ENCODE assay signal across 8 cellular contexts in the genomic region with DNA sequence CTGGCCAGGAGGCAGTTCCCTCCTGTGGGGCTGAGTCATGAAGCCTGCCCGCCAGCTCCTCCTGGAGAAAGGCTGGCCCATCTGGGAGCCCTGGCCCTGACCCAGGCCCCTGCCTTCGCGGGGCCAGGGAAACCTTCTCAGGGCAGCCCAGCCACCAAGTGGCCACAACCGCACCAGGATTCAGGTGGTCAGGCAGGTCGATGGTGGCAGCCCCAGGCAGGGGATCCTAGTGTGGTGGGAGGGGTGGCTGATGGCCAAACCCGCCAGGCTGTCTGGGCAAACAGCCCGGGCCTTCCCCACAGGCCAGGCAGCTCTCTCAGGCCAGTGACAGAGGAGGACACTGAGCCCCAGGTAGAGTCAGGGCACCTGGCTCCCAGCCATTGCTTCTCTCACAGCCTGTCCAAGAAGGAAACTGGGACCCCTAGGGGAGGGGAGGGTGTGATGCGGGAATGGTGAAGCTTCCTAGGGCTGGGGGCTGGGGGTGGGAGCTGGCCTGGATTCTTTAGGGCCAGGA. TPM values are rescaled to one million over a fixed set of nuclear protein-coding genes. Genes with fewer than 3 reads are reported as not detected.
DNase-seq lines count a peak whose midpoint lies in the region; ATAC-seq, FAIRE-seq and TF ChIP-seq lines count a peak whose summit lies in the region.

No MANE protein-coding gene starts in this region.

- H3K9me3 ChIP-seq in GM12878 (replicated peaks; ENCODE audit: control insufficient read depth, insufficient read depth, low read length) (no peaks in the 10 kb centered on the region), WERI-Rb-1 (ENCODE audit: severe bottlenecking) (no peaks in the 10 kb centered on the region)

- H2AFZ ChIP-seq in GM12878 (ENCODE audit: control insufficient read depth, low read depth, low read length) = no peak overlapping the region

- CTCF ChIA-PET in GM12878 (lab: Yijun Ruan, JAX) = interaction anchor here (0.8 to 3.8 kb wide), 13 partner anchors 11 to 184 kb away, joined by 3 to 26 read pairs (median 5); partner anchors contain the start of gene TLR9

- no TSS peak for BruUV-seq in GM12878 (replicated peaks; lab: Mats Ljungman, UMichigan)

- TF ChIP-seq EP300 in GM12878 (IDR thresholded peaks at IDR 0.05; ENCODE audit: borderline replicate concordance in 1 of 2, control insufficient read depth in 1 of 2, low read depth in 2 of 2, low read length in 2 of 2) = no peak

- TF ChIP-seq RAD21 in GM12878 (IDR thresholded peaks at IDR 0.05; ENCODE audit: insufficient read depth, low read depth, low read length) = no peak

- H3K9ac ChIP-seq in GM12878 (ENCODE audit: control insufficient read depth, insufficient read depth, low read length) (peak overlapping the region; percentile 87), rectal smooth muscle tissue (ENCODE audit: low read length) (peak overlapping the region; percentile 24)

- H3K79me2 ChIP-seq in GM12878 (ENCODE audit: control insufficient read depth, insufficient read depth, low read length) = peaks cover 39% of the 10 kb centered on the region

- SMC1A ChIA-PET in GM12878 (lab: Charles Lee; ENCODE audit: uncharacterized antibody, unreplicated experiment) = interaction anchor here (1.0 to 4.2 kb wide), 7 partner anchors 12 to 102 kb away, joined by 3 to 25 read pairs (median 7); partner anchors contain the start of gene TLR9

- no peaks in the 10 kb centered on the region for H4K20me1 ChIP-seq in GM12878 (ENCODE audit: control insufficient read depth, insufficient read depth)

- H3K27me3 ChIP-seq in GM12878 (replicated peaks in 1 of 2; ENCODE audit: control insufficient read depth in 2 of 2, insufficient read depth in 2 of 2, low read length in 1 of 2) = no peaks in the 10 kb centered on the region
- H3K27me3 ChIP-seq in rectal smooth muscle tissue (ENCODE audit: control insufficient read depth, insufficient read depth, low read length) = no peaks in the 10 kb centered on the region
- no peaks in the 10 kb centered on the region for H3K27me3 ChIP-seq in WERI-Rb-1 (ENCODE audit: insufficient read depth, low read depth, severe bottlenecking)

- intact Hi-C loops in GM12878 (cut with micrococcal nuclease; ENCODE audit: unreplicated experiment) = loop anchor here (1.0 kb wide), 1 partner anchor 102 kb away; no protein-coding TSS in a partner anchor

- in situ Hi-C loops in GM12878 (cut with MboI) = no loop called here

- peaks cover 33% of the 10 kb centered on the region for H3K4me1 ChIP-seq in GM12878 (ENCODE audit: control insufficient read depth, insufficient read depth, low read length)
- H3K4me1 ChIP-seq in rectal smooth muscle tissue (ENCODE audit: control insufficient read depth, insufficient read depth, low read length) = peaks cover 24% of the 10 kb centered on the region

- H3K4me2 ChIP-seq in GM12878 (ENCODE audit: control insufficient read depth, insufficient read depth) = peak overlapping the region; percentile 81

- ATAC-seq in GM12878 (no peak), HG03025 (IDR thresholded peaks at IDR 0.05; ENCODE audit: low FRiP score, unreplicated experiment) (no peak)

- FAIRE-seq in GM12878 (lab: Jason Lieb, UNC) = no peak

- H3K36me3 ChIP-seq in GM12878 (ENCODE audit: control insufficient read depth in 2 of 2, insufficient read depth in 2 of 2, low read length in 1 of 2) = peaks cover 2 to 5% of the 10 kb centered on the region in 2 experiments; a peak in 2 of 4 replicates
- peaks cover 7% of the 10 kb centered on the region for H3K36me3 ChIP-seq in rectal smooth muscle tissue (ENCODE audit: control insufficient read depth, insufficient read depth, low read length)
- no peaks in the 10 kb centered on the region for H3K36me3 ChIP-seq in WERI-Rb-1

- H3K4me3 ChIP-seq in GM12878 = peak overlapping the region; percentile 93
- H3K4me3 ChIP-seq in rectal smooth muscle tissue (ENCODE audit: low read length) = peak overlapping the region; percentile 94
- H3K4me3 ChIP-seq in WERI-Rb-1 (ENCODE audit: low read depth, low read length) = no peak overlapping the region

- 60% methylated on average over 8 of the region's 8 CpGs for WGBS in GM12878 (ENCODE audit: insufficient coverage, insufficient replicate concordance, low lambda C conversion rate, missing lambda C conversion rate)

- TF ChIP-seq CTCF in GM12878 (IDR thresholded peaks at IDR 0.05 in 2 of 3, conservative IDR thresholded peaks at IDR 0.05 in 1 of 3; ENCODE audit: control insufficient read depth in 2 of 3, extremely low read depth in 1 of 3, insufficient read depth in 1 of 3, low read depth in 3 of 3, low read length in 3 of 3) = 0 out of 6 replicates have a peak, but pooled peaks of 1 of the 3 experiments have one; percentile 4
- no peak for TF ChIP-seq CTCF in WERI-Rb-1 (IDR thresholded peaks at IDR 0.05; ENCODE audit: low read depth, low read length)

- peak; percentile 73 for DNase-seq in ELF-1 (ENCODE audit: low read depth, low spot score)
- peak; percentile 72 for DNase-seq in NCI-H2196 treated with DMSO at 0.1 percent for 48 hours (lab: John Stamatoyannopoulos, UW; ENCODE audit: unreplicated experiment)
- DNase-seq in GM12878 (ENCODE audit: low read depth, low spot score) = no peak
- DNase-seq in hypothalamus (lab: John Stamatoyannopoulos, UW) = peak in 39 of 51 donors; percentile 16 to 81 (median 62)
- no peak for DNase-seq in WERI-Rb-1
- no peak for DNase-seq in NCI-H2107 treated with DMSO at 0.1 percent for 48 hours (lab: John Stamatoyannopoulos, UW; ENCODE audit: unreplicated experiment)

- H3K27ac ChIP-seq in GM12878 (ENCODE audit: control insufficient read depth, insufficient read depth) (peak overlapping the region; percentile 88), rectal smooth muscle tissue (ENCODE audit: low read depth, low read length) (peak overlapping the region; percentile 84), WERI-Rb-1 (no peak overlapping the region)

- RAD21 ChIA-PET in GM12878 (lab: Charles Lee; ENCODE audit: unreplicated experiment) = interaction anchor here (1.2 to 1.8 kb wide), 6 partner anchors 8 to 51 kb away, joined by 3 to 12 read pairs (median 6); partner anchors contain the start of genes GLYCTK, PPM1M, TLR9 and WDR82

- no peak for TF ChIP-seq POLR2A in GM12878 (IDR thresholded peaks at IDR 0.05; ENCODE audit: low read depth, low read length)

- POLR2A ChIA-PET in GM12878 (lab: Charles Lee) = interaction anchor here (0.8 to 7.2 kb wide), 5 partner anchors 11 to 101 kb away, joined by 3 to 43 read pairs (median 7); partner anchors contain the start of genes TLR9 and WDR82

RNA-seq across cellular contexts. Expression of gene TWF2, which starts 1.2 kb away (rescaled TPM):
- total RNA-seq in GM12878 (2013; cell fraction: nucleolus; rRNA removed) = 11.4 and 12.4 TPM in 2 replicates
- total RNA-seq in GM12878 (2014; rRNA removed) (67.7 and 81.3 TPM in 2 replicates), GM12878 (2014; rRNA removed; fragmentation: Illumina TruSeq; extraction: Trizol) (34.7 and 37.5 TPM in 2 replicates), GM12878 (2021) (88.1 and 88.2 TPM in 2 replicates)
- 26.2 TPM for polyA plus RNA-seq in GM12878 (2011; ENCODE audit: low read depth)
- polyA plus RNA-seq in GM12878 (2011; rRNA removed) (30.3 and 56.6 TPM in 2 replicates), GM12878 (2014; fragmentation: Illumina TruSeq; extraction: Trizol) (9.8 and 38.5 TPM in 2 replicates), GM12878 (2014; fragmentation: Nextera tagmentation; extraction: Ambion mirVana) (1 to 10 TPM in 1 of 2 experiments, under 1 TPM in 1; 0.16 to 3.4 TPM), GM12878 (2014; rRNA removed) (106 and 113 TPM in 2 replicates), GM12878 (2016; fragmentation: Nextera tagmentation; extraction: Ambion mirVana) (10 to 100 TPM; 80.4 to 90.5 TPM)
- polyA plus RNA-seq in GM12878 (2011; cell fraction: cytosol; rRNA removed) = 115 and 164 TPM in 2 replicates
- polyA plus RNA-seq in GM12878 (2011; cell fraction: nucleus; rRNA removed) = 78.7 and 103 TPM in 2 replicates
- 46.6 and 50.7 TPM in 2 replicates for polyA plus RNA-seq in GM12878 (2012)
- polyA minus RNA-seq in GM12878 (2011; rRNA and poly(A)+ RNA removed) = 40.5 and 76.6 TPM in 2 replicates
- 25.4 and 34.2 TPM in 2 replicates for polyA minus RNA-seq in GM12878 (2011; cell fraction: cytosol; rRNA and poly(A)+ RNA removed)
- polyA minus RNA-seq in GM12878 (2011; cell fraction: nucleus; rRNA and poly(A)+ RNA removed) = 11.8 and 16.6 TPM in 2 replicates

RNA-seq across cellular contexts. Expression of gene PPM1M, which starts 7.8 kb away (rescaled TPM):
- 10.4 and 10.8 TPM in 2 replicates for total RNA-seq in GM12878 (2013; cell fraction: nucleolus; rRNA removed)
- total RNA-seq in GM12878 (2014; rRNA removed) (15.7 and 16.3 TPM in 2 replicates), GM12878 (2014; rRNA removed; fragmentation: Illumina TruSeq; extraction: Trizol) (14.1 TPM in 2 replicates), GM12878 (2021) (24.8 and 25.9 TPM in 2 replicates)
- 11.0 TPM for polyA plus RNA-seq in GM12878 (2011; ENCODE audit: low read depth)
- polyA plus RNA-seq in GM12878 (2011; rRNA removed) (19.2 and 21.1 TPM in 2 replicates), GM12878 (2014; fragmentation: Illumina TruSeq; extraction: Trizol) (19.8 and 24.3 TPM in 2 replicates), GM12878 (2014; fragmentation: Nextera tagmentation; extraction: Ambion mirVana) (10 to 100 TPM in 1 of 2 experiments, 1 to 10 TPM in 1; 7.5 to 15.3 TPM), GM12878 (2014; rRNA removed) (23.1 and 24.3 TPM in 2 replicates), GM12878 (2016; fragmentation: Nextera tagmentation; extraction: Ambion mirVana) (1 to 10 TPM; 7.3 to 9.5 TPM)
- polyA plus RNA-seq in GM12878 (2011; cell fraction: cytosol; rRNA removed) = 26.1 and 26.4 TPM in 2 replicates
- 55.4 and 72.9 TPM in 2 replicates for polyA plus RNA-seq in GM12878 (2011; cell fraction: nucleus; rRNA removed)
- polyA plus RNA-seq in GM12878 (2012) = 16.3 and 19.2 TPM in 2 replicates
- 28.2 and 35.1 TPM in 2 replicates for polyA minus RNA-seq in GM12878 (2011; rRNA and poly(A)+ RNA removed)
- polyA minus RNA-seq in GM12878 (2011; cell fraction: cytosol; rRNA and poly(A)+ RNA removed) = 3.9 and 5.3 TPM in 2 replicates
- polyA minus RNA-seq in GM12878 (2011; cell fraction: nucleus; rRNA and poly(A)+ RNA removed) = 11.4 and 12.5 TPM in 2 replicates

RNA-seq across cellular contexts. Expression of gene TLR9, which starts 12.3 kb away (rescaled TPM):
- total RNA-seq in GM12878 (2013; cell fraction: nucleolus; rRNA removed) = 0.51 and 1.6 TPM in 2 replicates
- 0.22 and 0.51 TPM in 2 replicates for total RNA-seq in GM12878 (2014; rRNA removed)
- total RNA-seq in GM12878 (2014; rRNA removed; fragmentation: Illumina TruSeq; extraction: Trizol) = 0.14 and 0.22 TPM in 2 replicates
- total RNA-seq in GM12878 (2021) = 4.8 and 6.9 TPM in 2 replicates
- polyA plus RNA-seq in GM12878 (2011; ENCODE audit: low read depth) = 2.1 TPM
- polyA plus RNA-seq in GM12878 (2011; rRNA removed) = 0.03 and 0.11 TPM in 2 replicates
- 0.15 and 0.24 TPM in 2 replicates for polyA plus RNA-seq in GM12878 (2011; cell fraction: cytosol; rRNA removed)
- polyA plus RNA-seq in GM12878 (2011; cell fraction: nucleus; rRNA removed) = 0.64 and 1.0 TPM in 2 replicates
- 4.5 TPM in 2 replicates for polyA plus RNA-seq in GM12878 (2012)
- 0.53 TPM in 1 of 2 replicates, not detected in the other for polyA plus RNA-seq in GM12878 (2014; fragmentation: Illumina TruSeq; extraction: Trizol)
- under 1 TPM in 1 of 2 experiments, not detected in 1; 0.10 TPM for polyA plus RNA-seq in GM12878 (2014; fragmentation: Nextera tagmentation; extraction: Ambion mirVana)
- 1.1 and 1.5 TPM in 2 replicates for polyA plus RNA-seq in GM12878 (2014; rRNA removed)
- polyA plus RNA-seq in GM12878 (2016; fragmentation: Nextera tagmentation; extraction: Ambion mirVana) = 1 to 10 TPM in 1 of 2 experiments, under 1 TPM in 1; 0.82 to 1.2 TPM
- polyA minus RNA-seq in GM12878 (2011; rRNA and poly(A)+ RNA removed) = 0.15 TPM in 1 of 2 replicates, not detected in the other
- 0.42 TPM in 1 of 2 replicates, not detected in the other for polyA minus RNA-seq in GM12878 (2011; cell fraction: cytosol; rRNA and poly(A)+ RNA removed)
- 0.10 TPM in 1 of 2 replicates, not detected in the other for polyA minus RNA-seq in GM12878 (2011; cell fraction: nucleus; rRNA and poly(A)+ RNA removed)

RNA-seq across cellular contexts. Expression of gene ALAS1, which starts 39.8 kb away (rescaled TPM):
- total RNA-seq in GM12878 (2013; cell fraction: nucleolus; rRNA removed) = 28.6 and 30.9 TPM in 2 replicates
- 77.4 and 89.8 TPM in 2 replicates for total RNA-seq in GM12878 (2014; rRNA removed)
- 69.5 and 69.9 TPM in 2 replicates for total RNA-seq in GM12878 (2014; rRNA removed; fragmentation: Illumina TruSeq; extraction: Trizol)
- total RNA-seq in GM12878 (2021) = 75.4 and 75.9 TPM in 2 replicates
- 39.1 TPM for polyA plus RNA-seq in GM12878 (2011; ENCODE audit: low read depth)
- polyA plus RNA-seq in GM12878 (2011; rRNA removed) = 78.1 and 95.0 TPM in 2 replicates
- polyA plus RNA-seq in GM12878 (2011; cell fraction: cytosol; rRNA removed) = 143 and 164 TPM in 2 replicates
- 63.6 and 72.3 TPM in 2 replicates for polyA plus RNA-seq in GM12878 (2011; cell fraction: nucleus; rRNA removed)
- 43.2 and 54.2 TPM in 2 replicates for polyA plus RNA-seq in GM12878 (2012)
- polyA plus RNA-seq in GM12878 (2014; fragmentation: Illumina TruSeq; extraction: Trizol) = 73.0 and 103 TPM in 2 replicates
- 100 to 1,000 TPM; 111 to 115 TPM for polyA plus RNA-seq in GM12878 (2014; fragmentation: Nextera tagmentation; extraction: Ambion mirVana)
- polyA plus RNA-seq in GM12878 (2014; rRNA removed) = 78.6 and 93.1 TPM in 2 replicates
- 100 to 1,000 TPM in 1 of 2 experiments, 10 to 100 TPM in 1; 88.4 to 102 TPM for polyA plus RNA-seq in GM12878 (2016; fragmentation: Nextera tagmentation; extraction: Ambion mirVana)
- 58.7 and 81.0 TPM in 2 replicates for polyA minus RNA-seq in GM12878 (2011; rRNA and poly(A)+ RNA removed)
- 27.3 and 33.2 TPM in 2 replicates for polyA minus RNA-seq in GM12878 (2011; cell fraction: cytosol; rRNA and poly(A)+ RNA removed)
- polyA minus RNA-seq in GM12878 (2011; cell fraction: nucleus; rRNA and poly(A)+ RNA removed) = 10.6 and 24.6 TPM in 2 replicates

RNA-seq across cellular contexts. Expression of gene WDR82, which starts 40.7 kb away (rescaled TPM):
- total RNA-seq in GM12878 (2013; cell fraction: nucleolus; rRNA removed) = 29.7 and 32.2 TPM in 2 replicates
- 50.0 and 51.1 TPM in 2 replicates for total RNA-seq in GM12878 (2014; rRNA removed)
- total RNA-seq in GM12878 (2014; rRNA removed; fragmentation: Illumina TruSeq; extraction: Trizol) = 45.1 and 46.4 TPM in 2 replicates
- total RNA-seq in GM12878 (2021) = 61.0 and 64.8 TPM in 2 replicates
- 33.3 TPM for polyA plus RNA-seq in GM12878 (2011; ENCODE audit: low read depth)
- polyA plus RNA-seq in GM12878 (2011; rRNA removed) = 81.8 and 82.4 TPM in 2 replicates
- 51.8 and 52.6 TPM in 2 replicates for polyA plus RNA-seq in GM12878 (2011; cell fraction: cytosol; rRNA removed)
- polyA plus RNA-seq in GM12878 (2011; cell fraction: nucleus; rRNA removed) = 14.2 and 20.5 TPM in 2 replicates
- polyA plus RNA-seq in GM12878 (2012) = 35.7 and 40.2 TPM in 2 replicates
- polyA plus RNA-seq in GM12878 (2014; fragmentation: Illumina TruSeq; extraction: Trizol) = 65.8 and 67.0 TPM in 2 replicates
- 10 to 100 TPM; 10.4 to 12.5 TPM for polyA plus RNA-seq in GM12878 (2014; fragmentation: Nextera tagmentation; extraction: Ambion mirVana)
- polyA plus RNA-seq in GM12878 (2014; rRNA removed) = 49.5 and 55.2 TPM in 2 replicates
- 10 to 100 TPM; 10.1 to 15.8 TPM for polyA plus RNA-seq in GM12878 (2016; fragmentation: Nextera tagmentation; extraction: Ambion mirVana)
- 86.3 and 110 TPM in 2 replicates for polyA minus RNA-seq in GM12878 (2011; rRNA and poly(A)+ RNA removed)
- 27.0 and 31.9 TPM in 2 replicates for polyA minus RNA-seq in GM12878 (2011; cell fraction: cytosol; rRNA and poly(A)+ RNA removed)
- 12.8 and 23.2 TPM in 2 replicates for polyA minus RNA-seq in GM12878 (2011; cell fraction: nucleus; rRNA and poly(A)+ RNA removed)

Comparison
In these comparisons a context has a peak if more than half of its experiments do, and no peak if none do; other contexts are left out.
1. DNase-seq: peak in ELF-1 (single experiment), NCI-H2196 treated with DMSO at 0.1 percent for 48 hours (single experiment) and hypothalamus (39 of 51); none in GM12878 (single experiment), WERI-Rb-1 (single experiment) and NCI-H2107 treated with DMSO at 0.1 percent for 48 hours (single experiment).